In genomic region chr1:177905686-177906085, GRCh38 we compare ENCODE assay signal across 8 cellular contexts.
"Had no signal": no experiment of that assay in that cellular context is flagged by ENCODE, and none has a peak within 500 bp of the region (broad histone marks: within the 10 kb centered on the region; RNA-seq: fewer than 3 reads in every experiment).

No MANE protein-coding gene starts in this region.

- H3K27ac ChIP-seq: HL-60 had no signal

- ATAC-seq: GM23338, HepG2 had no signal

- H3K4me3 ChIP-seq: GM23338 had no signal

- H3K4me1 Mint-ChIP-seq: GM23338, H9, IgD-negative memory B cell had no signal

- H3K9me3 Mint-ChIP-seq: GM23338, HFFc6 had no signal

- H3K27ac Mint-ChIP-seq: GM23338, H9, HFFc6, IgD-negative memory B cell had no signal

- H3K4me3 Mint-ChIP-seq: GM23338, H9, HFFc6, IgD-negative memory B cell had no signal

- DNase-seq: H9, HCEC 1CT, HFFc6, KBM-7 had no signal

- H3K36me3 Mint-ChIP-seq: IgD-negative memory B cell had no signal
